1 cellular context compared by ENCODE assay signal in the genomic region with DNA sequence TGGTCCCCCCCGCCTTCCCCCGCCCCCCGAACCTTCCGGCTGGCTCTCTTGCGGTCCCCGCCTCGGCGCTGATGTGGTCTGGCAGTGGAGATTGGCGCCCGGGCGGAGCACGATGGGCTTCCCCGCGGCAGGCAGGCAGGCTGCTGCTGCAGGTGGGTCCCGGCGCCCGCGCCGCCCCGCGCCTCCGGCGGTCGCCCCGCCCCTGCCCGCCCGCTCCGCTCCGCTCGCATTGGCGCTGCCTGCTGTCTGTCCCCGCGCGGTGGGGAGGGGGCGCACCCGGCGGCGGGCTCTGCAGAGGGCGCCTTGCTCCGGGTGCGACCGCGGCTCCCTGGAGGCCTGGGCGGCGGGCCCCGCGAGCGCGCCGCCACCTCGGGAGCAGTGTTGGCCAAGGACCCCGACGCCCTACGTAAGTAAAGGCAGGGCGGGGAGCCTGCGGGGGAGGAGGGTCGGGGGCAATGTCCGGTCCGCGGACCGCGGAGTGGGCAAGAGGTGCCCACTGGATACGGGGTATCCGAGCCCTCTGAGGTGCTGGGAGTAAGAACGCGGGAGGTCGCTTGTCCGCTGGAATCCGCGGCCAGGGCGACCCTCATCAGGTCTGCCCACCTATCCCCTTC.
TF ChIP-seq lines count a peak whose summit lies in the region.

A gene with protein sequence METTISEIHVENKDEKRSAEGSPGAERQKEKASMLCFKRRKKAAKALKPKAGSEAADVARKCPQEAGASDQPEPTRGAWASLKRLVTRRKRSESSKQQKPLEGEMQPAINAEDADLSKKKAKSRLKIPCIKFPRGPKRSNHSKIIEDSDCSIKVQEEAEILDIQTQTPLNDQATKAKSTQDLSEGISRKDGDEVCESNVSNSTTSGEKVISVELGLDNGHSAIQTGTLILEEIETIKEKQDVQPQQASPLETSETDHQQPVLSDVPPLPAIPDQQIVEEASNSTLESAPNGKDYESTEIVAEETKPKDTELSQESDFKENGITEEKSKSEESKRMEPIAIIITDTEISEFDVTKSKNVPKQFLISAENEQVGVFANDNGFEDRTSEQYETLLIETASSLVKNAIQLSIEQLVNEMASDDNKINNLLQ (plus strand): TSS at position 292 of the 614 bp plus-strand sequence. CDS start 2,896 bp downstream, outside the sequence.

TF ChIP-seq in GM12878, 131 proteins besides CTCF, POLR2A, EP300 and RAD21 (continued from another document):
- TF ChIP-seq, protein P1, sequence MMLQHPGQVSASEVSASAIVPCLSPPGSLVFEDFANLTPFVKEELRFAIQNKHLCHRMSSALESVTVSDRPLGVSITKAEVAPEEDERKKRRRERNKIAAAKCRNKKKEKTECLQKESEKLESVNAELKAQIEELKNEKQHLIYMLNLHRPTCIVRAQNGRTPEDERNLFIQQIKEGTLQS (IDR thresholded peaks at IDR 0.05; ENCODE audit: borderline replicate concordance, extremely low read depth, low read depth, low read length) = no peak
- TF ChIP-seq, protein P2, sequence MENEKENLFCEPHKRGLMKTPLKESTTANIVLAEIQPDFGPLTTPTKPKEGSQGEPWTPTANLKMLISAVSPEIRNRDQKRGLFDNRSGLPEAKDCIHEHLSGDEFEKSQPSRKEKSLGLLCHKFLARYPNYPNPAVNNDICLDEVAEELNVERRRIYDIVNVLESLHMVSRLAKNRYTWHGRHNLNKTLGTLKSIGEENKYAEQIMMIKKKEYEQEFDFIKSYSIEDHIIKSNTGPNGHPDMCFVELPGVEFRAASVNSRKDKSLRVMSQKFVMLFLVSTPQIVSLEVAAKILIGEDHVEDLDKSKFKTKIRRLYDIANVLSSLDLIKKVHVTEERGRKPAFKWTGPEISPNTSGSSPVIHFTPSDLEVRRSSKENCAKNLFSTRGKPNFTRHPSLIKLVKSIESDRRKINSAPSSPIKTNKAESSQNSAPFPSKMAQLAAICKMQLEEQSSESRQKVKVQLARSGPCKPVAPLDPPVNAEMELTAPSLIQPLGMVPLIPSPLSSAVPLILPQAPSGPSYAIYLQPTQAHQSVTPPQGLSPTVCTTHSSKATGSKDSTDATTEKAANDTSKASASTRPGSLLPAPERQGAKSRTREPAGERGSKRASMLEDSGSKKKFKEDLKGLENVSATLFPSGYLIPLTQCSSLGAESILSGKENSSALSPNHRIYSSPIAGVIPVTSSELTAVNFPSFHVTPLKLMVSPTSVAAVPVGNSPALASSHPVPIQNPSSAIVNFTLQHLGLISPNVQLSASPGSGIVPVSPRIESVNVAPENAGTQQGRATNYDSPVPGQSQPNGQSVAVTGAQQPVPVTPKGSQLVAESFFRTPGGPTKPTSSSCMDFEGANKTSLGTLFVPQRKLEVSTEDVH (IDR thresholded peaks at IDR 0.05; ENCODE audit: low read depth, partially characterized antibody) = no peak
- TF ChIP-seq, protein P3, sequence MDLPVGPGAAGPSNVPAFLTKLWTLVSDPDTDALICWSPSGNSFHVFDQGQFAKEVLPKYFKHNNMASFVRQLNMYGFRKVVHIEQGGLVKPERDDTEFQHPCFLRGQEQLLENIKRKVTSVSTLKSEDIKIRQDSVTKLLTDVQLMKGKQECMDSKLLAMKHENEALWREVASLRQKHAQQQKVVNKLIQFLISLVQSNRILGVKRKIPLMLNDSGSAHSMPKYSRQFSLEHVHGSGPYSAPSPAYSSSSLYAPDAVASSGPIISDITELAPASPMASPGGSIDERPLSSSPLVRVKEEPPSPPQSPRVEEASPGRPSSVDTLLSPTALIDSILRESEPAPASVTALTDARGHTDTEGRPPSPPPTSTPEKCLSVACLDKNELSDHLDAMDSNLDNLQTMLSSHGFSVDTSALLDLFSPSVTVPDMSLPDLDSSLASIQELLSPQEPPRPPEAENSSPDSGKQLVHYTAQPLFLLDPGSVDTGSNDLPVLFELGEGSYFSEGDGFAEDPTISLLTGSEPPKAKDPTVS (IDR thresholded peaks at IDR 0.05; ENCODE audit: low read depth, low read length) = no peak
- no peak for TF ChIP-seq CBFB (IDR thresholded peaks at IDR 0.05; ENCODE audit: low read depth)
- TF ChIP-seq SPI1 (IDR thresholded peaks at IDR 0.05; ENCODE audit: borderline replicate concordance, insufficient read depth, low read depth, low read length) = no peak
- peak in 1 of 2 experiments; percentile 59; a peak in 2 of 4 replicates for TF ChIP-seq BHLHE40 (IDR thresholded peaks at IDR 0.05; ENCODE audit: borderline replicate concordance in 1 of 2, low read depth in 2 of 2, low read length in 1 of 2)
- no peak for TF ChIP-seq RFX5 (IDR thresholded peaks at IDR 0.05; ENCODE audit: low read depth, low read length)
- TF ChIP-seq SIN3A (IDR thresholded peaks at IDR 0.05; ENCODE audit: low read depth, low read length) = 0 out of 2 replicates have a peak, but pooled peaks have one; percentile 41
- peak; percentile 21 for TF ChIP-seq MYC (IDR thresholded peaks at IDR 0.05; ENCODE audit: insufficient read depth, insufficient read length, insufficient replicate concordance, low read length, severe bottlenecking)
- TF ChIP-seq, protein P4, sequence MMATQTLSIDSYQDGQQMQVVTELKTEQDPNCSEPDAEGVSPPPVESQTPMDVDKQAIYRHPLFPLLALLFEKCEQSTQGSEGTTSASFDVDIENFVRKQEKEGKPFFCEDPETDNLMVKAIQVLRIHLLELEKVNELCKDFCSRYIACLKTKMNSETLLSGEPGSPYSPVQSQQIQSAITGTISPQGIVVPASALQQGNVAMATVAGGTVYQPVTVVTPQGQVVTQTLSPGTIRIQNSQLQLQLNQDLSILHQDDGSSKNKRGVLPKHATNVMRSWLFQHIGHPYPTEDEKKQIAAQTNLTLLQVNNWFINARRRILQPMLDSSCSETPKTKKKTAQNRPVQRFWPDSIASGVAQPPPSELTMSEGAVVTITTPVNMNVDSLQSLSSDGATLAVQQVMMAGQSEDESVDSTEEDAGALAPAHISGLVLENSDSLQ (IDR thresholded peaks at IDR 0.05) = no peak
- peak; percentile 92 for TF ChIP-seq DPF2 (IDR thresholded peaks at IDR 0.05)
- no peak for TF ChIP-seq YY1 (IDR thresholded peaks at IDR 0.05; ENCODE audit: low read depth, low read length)
- 0 out of 2 replicates have a peak, but pooled peaks have one; percentile 48 for TF ChIP-seq BACH1 (IDR thresholded peaks at IDR 0.05; ENCODE audit: borderline replicate concordance)
- TF ChIP-seq GATAD2B (conservative IDR thresholded peaks at IDR 0.05; ENCODE audit: low read depth) = peak; percentile 80
- TF ChIP-seq RBBP5 (conservative IDR thresholded peaks at IDR 0.05) = no peak
- TF ChIP-seq NR2C1 (IDR thresholded peaks at IDR 0.05) = no peak
- TF ChIP-seq POLR2AphosphoS2 (IDR thresholded peaks at IDR 0.05; ENCODE audit: low read depth, low read length) = 0 out of 2 replicates have a peak, but pooled peaks have one; percentile 56
- TF ChIP-seq EGR1 (IDR thresholded peaks at IDR 0.05; ENCODE audit: borderline replicate concordance in 1 of 2, low read depth in 2 of 2, low read length in 2 of 2) = peak in 1 of 2 experiments; percentile 34; a peak in 1 of 3 replicates
- TF ChIP-seq, protein P5, sequence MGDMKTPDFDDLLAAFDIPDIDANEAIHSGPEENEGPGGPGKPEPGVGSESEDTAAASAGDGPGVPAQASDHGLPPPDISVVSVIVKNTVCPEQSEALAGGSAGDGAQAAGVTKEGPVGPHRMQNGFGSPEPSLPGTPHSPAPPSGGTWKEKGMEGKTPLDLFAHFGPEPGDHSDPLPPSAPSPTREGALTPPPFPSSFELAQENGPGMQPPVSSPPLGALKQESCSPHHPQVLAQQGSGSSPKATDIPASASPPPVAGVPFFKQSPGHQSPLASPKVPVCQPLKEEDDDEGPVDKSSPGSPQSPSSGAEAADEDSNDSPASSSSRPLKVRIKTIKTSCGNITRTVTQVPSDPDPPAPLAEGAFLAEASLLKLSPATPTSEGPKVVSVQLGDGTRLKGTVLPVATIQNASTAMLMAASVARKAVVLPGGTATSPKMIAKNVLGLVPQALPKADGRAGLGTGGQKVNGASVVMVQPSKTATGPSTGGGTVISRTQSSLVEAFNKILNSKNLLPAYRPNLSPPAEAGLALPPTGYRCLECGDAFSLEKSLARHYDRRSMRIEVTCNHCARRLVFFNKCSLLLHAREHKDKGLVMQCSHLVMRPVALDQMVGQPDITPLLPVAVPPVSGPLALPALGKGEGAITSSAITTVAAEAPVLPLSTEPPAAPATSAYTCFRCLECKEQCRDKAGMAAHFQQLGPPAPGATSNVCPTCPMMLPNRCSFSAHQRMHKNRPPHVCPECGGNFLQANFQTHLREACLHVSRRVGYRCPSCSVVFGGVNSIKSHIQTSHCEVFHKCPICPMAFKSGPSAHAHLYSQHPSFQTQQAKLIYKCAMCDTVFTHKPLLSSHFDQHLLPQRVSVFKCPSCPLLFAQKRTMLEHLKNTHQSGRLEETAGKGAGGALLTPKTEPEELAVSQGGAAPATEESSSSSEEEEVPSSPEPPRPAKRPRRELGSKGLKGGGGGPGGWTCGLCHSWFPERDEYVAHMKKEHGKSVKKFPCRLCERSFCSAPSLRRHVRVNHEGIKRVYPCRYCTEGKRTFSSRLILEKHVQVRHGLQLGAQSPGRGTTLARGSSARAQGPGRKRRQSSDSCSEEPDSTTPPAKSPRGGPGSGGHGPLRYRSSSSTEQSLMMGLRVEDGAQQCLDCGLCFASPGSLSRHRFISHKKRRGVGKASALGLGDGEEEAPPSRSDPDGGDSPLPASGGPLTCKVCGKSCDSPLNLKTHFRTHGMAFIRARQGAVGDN (IDR thresholded peaks at IDR 0.05) = 0 out of 2 replicates have a peak, but pooled peaks have one; percentile 41
- TF ChIP-seq TCF7 (IDR thresholded peaks at IDR 0.05; ENCODE audit: borderline replicate concordance) = no peak
- TF ChIP-seq, protein P6, sequence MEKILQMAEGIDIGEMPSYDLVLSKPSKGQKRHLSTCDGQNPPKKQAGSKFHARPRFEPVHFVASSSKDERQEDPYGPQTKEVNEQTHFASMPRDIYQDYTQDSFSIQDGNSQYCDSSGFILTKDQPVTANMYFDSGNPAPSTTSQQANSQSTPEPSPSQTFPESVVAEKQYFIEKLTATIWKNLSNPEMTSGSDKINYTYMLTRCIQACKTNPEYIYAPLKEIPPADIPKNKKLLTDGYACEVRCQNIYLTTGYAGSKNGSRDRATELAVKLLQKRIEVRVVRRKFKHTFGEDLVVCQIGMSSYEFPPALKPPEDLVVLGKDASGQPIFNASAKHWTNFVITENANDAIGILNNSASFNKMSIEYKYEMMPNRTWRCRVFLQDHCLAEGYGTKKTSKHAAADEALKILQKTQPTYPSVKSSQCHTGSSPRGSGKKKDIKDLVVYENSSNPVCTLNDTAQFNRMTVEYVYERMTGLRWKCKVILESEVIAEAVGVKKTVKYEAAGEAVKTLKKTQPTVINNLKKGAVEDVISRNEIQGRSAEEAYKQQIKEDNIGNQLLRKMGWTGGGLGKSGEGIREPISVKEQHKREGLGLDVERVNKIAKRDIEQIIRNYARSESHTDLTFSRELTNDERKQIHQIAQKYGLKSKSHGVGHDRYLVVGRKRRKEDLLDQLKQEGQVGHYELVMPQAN (conservative IDR thresholded peaks at IDR 0.05) = peak; percentile 46; the same call in 1 of the 2 replicates
- TF ChIP-seq, protein P7, sequence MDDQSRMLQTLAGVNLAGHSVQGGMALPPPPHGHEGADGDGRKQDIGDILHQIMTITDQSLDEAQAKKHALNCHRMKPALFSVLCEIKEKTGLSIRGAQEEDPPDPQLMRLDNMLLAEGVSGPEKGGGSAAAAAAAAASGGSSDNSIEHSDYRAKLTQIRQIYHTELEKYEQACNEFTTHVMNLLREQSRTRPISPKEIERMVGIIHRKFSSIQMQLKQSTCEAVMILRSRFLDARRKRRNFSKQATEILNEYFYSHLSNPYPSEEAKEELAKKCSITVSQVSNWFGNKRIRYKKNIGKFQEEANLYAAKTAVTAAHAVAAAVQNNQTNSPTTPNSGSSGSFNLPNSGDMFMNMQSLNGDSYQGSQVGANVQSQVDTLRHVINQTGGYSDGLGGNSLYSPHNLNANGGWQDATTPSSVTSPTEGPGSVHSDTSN (IDR thresholded peaks at IDR 0.05; ENCODE audit: insufficient replicate concordance, low read depth, low read length) = peak; percentile 91
- no peak for TF ChIP-seq ZNF622 (IDR thresholded peaks at IDR 0.05)
- TF ChIP-seq SMARCA5 (IDR thresholded peaks at IDR 0.05) = 0 out of 2 replicates have a peak, but pooled peaks have one; percentile 29
- TF ChIP-seq LARP7 (IDR thresholded peaks at IDR 0.05) = 0 out of 2 replicates have a peak, but pooled peaks have one; percentile 49
- no peak for TF ChIP-seq ASH2L (IDR thresholded peaks at IDR 0.05; ENCODE audit: borderline replicate concordance, low read depth)
- TF ChIP-seq CREM (IDR thresholded peaks at IDR 0.05; ENCODE audit: low read depth) = no peak
- TF ChIP-seq, protein P8, sequence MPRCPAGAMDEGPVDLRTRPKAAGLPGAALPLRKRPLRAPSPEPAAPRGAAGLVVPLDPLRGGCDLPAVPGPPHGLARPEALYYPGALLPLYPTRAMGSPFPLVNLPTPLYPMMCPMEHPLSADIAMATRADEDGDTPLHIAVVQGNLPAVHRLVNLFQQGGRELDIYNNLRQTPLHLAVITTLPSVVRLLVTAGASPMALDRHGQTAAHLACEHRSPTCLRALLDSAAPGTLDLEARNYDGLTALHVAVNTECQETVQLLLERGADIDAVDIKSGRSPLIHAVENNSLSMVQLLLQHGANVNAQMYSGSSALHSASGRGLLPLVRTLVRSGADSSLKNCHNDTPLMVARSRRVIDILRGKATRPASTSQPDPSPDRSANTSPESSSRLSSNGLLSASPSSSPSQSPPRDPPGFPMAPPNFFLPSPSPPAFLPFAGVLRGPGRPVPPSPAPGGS (IDR thresholded peaks at IDR 0.05; ENCODE audit: borderline replicate concordance, insufficient read depth, low read depth, low read length, poor library complexity, severe bottlenecking) = peak; percentile 8
- no peak for TF ChIP-seq NRF1 (conservative IDR thresholded peaks at IDR 0.05; ENCODE audit: low read depth, low read length)
- TF ChIP-seq TCF3 (IDR thresholded peaks at IDR 0.05; ENCODE audit: borderline replicate concordance, insufficient read depth, low read depth, low read length) = 0 out of 2 replicates have a peak, but pooled peaks have one; percentile 31
